In genomic region chr9:125239631-125240597, GRCh38 we compare ENCODE assay signal across 7 cellular contexts. TPM values are rescaled to one million over a fixed set of nuclear protein-coding genes. Genes with fewer than 3 reads are reported as not detected.
DNase-seq lines count a peak whose midpoint lies in the region; ATAC-seq lines count a peak whose summit lies in the region.

No MANE protein-coding gene starts in this region.

- no peaks in the 10 kb centered on the region for H3K9me3 Mint-ChIP-seq in activated naive CD4-positive, alpha-beta T cell treated with anti-CD3 and anti-CD28 coated beads, Interleukin-2, amount 50 U/mL, for 72 hours
- H3K9me3 Mint-ChIP-seq in stimulated activated naive B cell treated with anti-CD40 and anti-IgM and Interleukin-4, amounts not matched to agents 10 μg/mL and 1 μg/mL and 100 μg/mL, for 72 hours = no peaks in the 10 kb centered on the region

- H3K27me3 ChIP-seq in HUES48 (ENCODE audit: control insufficient read depth, insufficient read depth, low read length) = no peaks in the 10 kb centered on the region
- H3K27me3 ChIP-seq in iPS-20b (ENCODE audit: insufficient read depth, low read length) = no peaks in the 10 kb centered on the region

- no peak for ATAC-seq in activated naive CD4-positive, alpha-beta T cell treated with anti-CD3 and anti-CD28 coated beads, Interleukin-2, amount 50 U/mL, for 72 hours
- no peak for ATAC-seq in stimulated activated naive B cell treated with anti-CD40 and anti-IgM and Interleukin-4, amounts not matched to agents 10 μg/mL and 1 μg/mL and 100 μg/mL, for 72 hours (replicated peaks)

- H3K4me1 Mint-ChIP-seq in stimulated activated naive B cell treated with anti-CD40 and anti-IgM and Interleukin-4, amounts not matched to agents 10 μg/mL and 1 μg/mL and 100 μg/mL, for 72 hours = peaks cover 29 to 55% of the 10 kb centered on the region in 2 donors

- DNase-seq in activated naive CD4-positive, alpha-beta T cell treated with anti-CD3 and anti-CD28 coated beads, Interleukin-2, amount 50 U/mL, for 72 hours (ENCODE audit: low spot score in 2 of 2) = no peak
- no peak for DNase-seq in stimulated activated naive B cell treated with anti-CD40 and anti-IgM and Interleukin-4, amounts not matched to agents 10 μg/mL and 1 μg/mL and 100 μg/mL, for 72 hours
- DNase-seq in GDM1 (lab: John Stamatoyannopoulos, UW) = no peak
- no peak for DNase-seq in NCI-H2227 (lab: John Stamatoyannopoulos, UW; ENCODE audit: unreplicated experiment)
- no peak for DNase-seq in COLO829 (ENCODE audit: low spot score)

- H3K9me3 ChIP-seq in HUES48 (ENCODE audit: control insufficient read depth, insufficient read depth, low read length) (no peaks in the 10 kb centered on the region), iPS-20b (ENCODE audit: insufficient read depth, low read depth, low read length) (no peaks in the 10 kb centered on the region)

- peaks cover 4% of the 10 kb centered on the region; the same call in 1 of the 2 replicates for H3K4me1 ChIP-seq in HUES48 (ENCODE audit: control insufficient read depth, insufficient read depth, low read length)
- H3K4me1 ChIP-seq in iPS-20b (ENCODE audit: insufficient read depth, low read length) = peaks cover 3% of the 10 kb centered on the region; the same call in 1 of the 2 replicates

- H3K9ac ChIP-seq in HUES48 (ENCODE audit: low read depth, low read length) = peak overlapping the region; percentile 95
- peak overlapping the region; percentile 98 for H3K9ac ChIP-seq in iPS-20b (ENCODE audit: low read depth, low read length)

- H3K4me3 Mint-ChIP-seq in stimulated activated naive B cell treated with anti-CD40 and anti-IgM and Interleukin-4, amounts not matched to agents 10 μg/mL and 1 μg/mL and 100 μg/mL, for 72 hours = peak overlapping the region; percentile 90 to 97

- no peaks in the 10 kb centered on the region for H3K27me3 Mint-ChIP-seq in stimulated activated naive B cell treated with anti-CD40 and anti-IgM and Interleukin-4, amounts not matched to agents 10 μg/mL and 1 μg/mL and 100 μg/mL, for 72 hours

- H3K4me3 ChIP-seq in HUES48 (ENCODE audit: low read depth, low read length) (peak overlapping the region; percentile 78), iPS-20b (ENCODE audit: low read length) (peak overlapping the region; percentile 100)

- peaks cover 45 to 67% of the 10 kb centered on the region in 2 donors for H3K36me3 Mint-ChIP-seq in activated naive CD4-positive, alpha-beta T cell treated with anti-CD3 and anti-CD28 coated beads, Interleukin-2, amount 50 U/mL, for 72 hours
- peaks cover 40 to 45% of the 10 kb centered on the region in 2 donors for H3K36me3 Mint-ChIP-seq in stimulated activated naive B cell treated with anti-CD40 and anti-IgM and Interleukin-4, amounts not matched to agents 10 μg/mL and 1 μg/mL and 100 μg/mL, for 72 hours

- peaks cover 56% of the 10 kb centered on the region for H3K36me3 ChIP-seq in HUES48 (ENCODE audit: control insufficient read depth, insufficient read depth, low read length)
- peaks cover 54% of the 10 kb centered on the region for H3K36me3 ChIP-seq in iPS-20b (ENCODE audit: insufficient read depth, low read depth, low read length)

- H3K27ac Mint-ChIP-seq in activated naive CD4-positive, alpha-beta T cell treated with anti-CD3 and anti-CD28 coated beads, Interleukin-2, amount 50 U/mL, for 72 hours = peak overlapping the region; percentile 98 to 100
- H3K27ac Mint-ChIP-seq in stimulated activated naive B cell treated with anti-CD40 and anti-IgM and Interleukin-4, amounts not matched to agents 10 μg/mL and 1 μg/mL and 100 μg/mL, for 72 hours = peak overlapping the region; percentile 59

- H3K27ac ChIP-seq in HUES48 (ENCODE audit: low read depth, low read length) = peak overlapping the region; percentile 16
- no peak overlapping the region for H3K27ac ChIP-seq in iPS-20b (ENCODE audit: low read length)

RNA-seq across cellular contexts. Expression of gene HSPA5, which starts 1.2 kb away (rescaled TPM):
- 100 to 1,000 TPM; 120 to 133 TPM for total RNA-seq in activated naive CD4-positive, alpha-beta T cell treated with anti-CD3 and anti-CD28 coated beads, Interleukin-2, amount 50 U/mL, for 72 hours

RNA-seq across cellular contexts. Expression of gene GAPVD1, which starts 21.7 kb away (rescaled TPM):
- 10 to 100 TPM; 44.1 to 67.7 TPM for total RNA-seq in activated naive CD4-positive, alpha-beta T cell treated with anti-CD3 and anti-CD28 coated beads, Interleukin-2, amount 50 U/mL, for 72 hours

RNA-seq across cellular contexts. Expression of gene RABEPK, which starts 39.6 kb away (rescaled TPM):
- total RNA-seq in activated naive CD4-positive, alpha-beta T cell treated with anti-CD3 and anti-CD28 coated beads, Interleukin-2, amount 50 U/mL, for 72 hours = 10 to 100 TPM; 22.9 to 31.9 TPM

RNA-seq across cellular contexts. Expression of gene PPP6C, which starts 50.3 kb away (rescaled TPM):
- 10 to 100 TPM; 36.6 to 41.7 TPM for total RNA-seq in activated naive CD4-positive, alpha-beta T cell treated with anti-CD3 and anti-CD28 coated beads, Interleukin-2, amount 50 U/mL, for 72 hours
